3 cellular contexts compared by ENCODE assay signal in genomic region chr3:156593814-156594213, GRCh38.
TF ChIP-seq lines count a peak whose summit lies in the region.

No MANE protein-coding gene starts in this region.

TF ChIP-seq in SK-N-SH, 30 proteins besides CTCF, POLR2A, EP300 and RAD21:
- TF ChIP-seq, protein P1, sequence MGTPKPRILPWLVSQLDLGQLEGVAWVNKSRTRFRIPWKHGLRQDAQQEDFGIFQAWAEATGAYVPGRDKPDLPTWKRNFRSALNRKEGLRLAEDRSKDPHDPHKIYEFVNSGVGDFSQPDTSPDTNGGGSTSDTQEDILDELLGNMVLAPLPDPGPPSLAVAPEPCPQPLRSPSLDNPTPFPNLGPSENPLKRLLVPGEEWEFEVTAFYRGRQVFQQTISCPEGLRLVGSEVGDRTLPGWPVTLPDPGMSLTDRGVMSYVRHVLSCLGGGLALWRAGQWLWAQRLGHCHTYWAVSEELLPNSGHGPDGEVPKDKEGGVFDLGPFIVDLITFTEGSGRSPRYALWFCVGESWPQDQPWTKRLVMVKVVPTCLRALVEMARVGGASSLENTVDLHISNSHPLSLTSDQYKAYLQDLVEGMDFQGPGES (IDR thresholded peaks at IDR 0.05; ENCODE audit: low read depth, low read length): no peak
- TF ChIP-seq USF2 (IDR thresholded peaks at IDR 0.05; ENCODE audit: borderline replicate concordance, low read depth, low read length) (no peak), NRF1 (IDR thresholded peaks at IDR 0.05; ENCODE audit: low read depth, low read length) (no peak), SMC3 (IDR thresholded peaks at IDR 0.05; ENCODE audit: low read depth, low read length) (no peak)
TF ChIP-seq in SK-N-SH: peak in this region for 0.

TF ChIP-seq in SK-N-SH treated with all-trans-retinoic acid at 6 μM for 48 hours, 23 proteins besides CTCF, POLR2A, EP300 and RAD21 (continued from another document):
- no peak for TF ChIP-seq PATZ1 (CRISPR knock-in tag; IDR thresholded peaks at IDR 0.05; ENCODE audit: borderline replicate concordance)
- TF ChIP-seq ZNF565 (CRISPR knock-in tag; conservative IDR thresholded peaks at IDR 0.05; ENCODE audit: low read depth): no peak
- no peak for TF ChIP-seq ARNTL (CRISPR knock-in tag; IDR thresholded peaks at IDR 0.05; ENCODE audit: borderline replicate concordance, low read depth)
- TF ChIP-seq, protein P2, sequence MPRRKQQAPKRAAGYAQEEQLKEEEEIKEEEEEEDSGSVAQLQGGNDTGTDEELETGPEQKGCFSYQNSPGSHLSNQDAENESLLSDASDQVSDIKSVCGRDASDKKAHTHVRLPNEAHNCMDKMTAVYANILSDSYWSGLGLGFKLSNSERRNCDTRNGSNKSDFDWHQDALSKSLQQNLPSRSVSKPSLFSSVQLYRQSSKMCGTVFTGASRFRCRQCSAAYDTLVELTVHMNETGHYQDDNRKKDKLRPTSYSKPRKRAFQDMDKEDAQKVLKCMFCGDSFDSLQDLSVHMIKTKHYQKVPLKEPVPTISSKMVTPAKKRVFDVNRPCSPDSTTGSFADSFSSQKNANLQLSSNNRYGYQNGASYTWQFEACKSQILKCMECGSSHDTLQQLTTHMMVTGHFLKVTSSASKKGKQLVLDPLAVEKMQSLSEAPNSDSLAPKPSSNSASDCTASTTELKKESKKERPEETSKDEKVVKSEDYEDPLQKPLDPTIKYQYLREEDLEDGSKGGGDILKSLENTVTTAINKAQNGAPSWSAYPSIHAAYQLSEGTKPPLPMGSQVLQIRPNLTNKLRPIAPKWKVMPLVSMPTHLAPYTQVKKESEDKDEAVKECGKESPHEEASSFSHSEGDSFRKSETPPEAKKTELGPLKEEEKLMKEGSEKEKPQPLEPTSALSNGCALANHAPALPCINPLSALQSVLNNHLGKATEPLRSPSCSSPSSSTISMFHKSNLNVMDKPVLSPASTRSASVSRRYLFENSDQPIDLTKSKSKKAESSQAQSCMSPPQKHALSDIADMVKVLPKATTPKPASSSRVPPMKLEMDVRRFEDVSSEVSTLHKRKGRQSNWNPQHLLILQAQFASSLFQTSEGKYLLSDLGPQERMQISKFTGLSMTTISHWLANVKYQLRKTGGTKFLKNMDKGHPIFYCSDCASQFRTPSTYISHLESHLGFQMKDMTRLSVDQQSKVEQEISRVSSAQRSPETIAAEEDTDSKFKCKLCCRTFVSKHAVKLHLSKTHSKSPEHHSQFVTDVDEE (CRISPR knock-in tag; IDR thresholded peaks at IDR 0.05): no peak
- no peak for TF ChIP-seq ZNF8 (CRISPR knock-in tag; IDR thresholded peaks at IDR 0.05)
- no peak for TF ChIP-seq CSDC2 (CRISPR knock-in tag; IDR thresholded peaks at IDR 0.05)
- TF ChIP-seq PPARA (CRISPR knock-in tag; IDR thresholded peaks at IDR 0.05; ENCODE audit: borderline replicate concordance): no peak
- TF ChIP-seq GLIS3 (CRISPR knock-in tag; IDR thresholded peaks at IDR 0.05): no peak
- TF ChIP-seq, protein P3, sequence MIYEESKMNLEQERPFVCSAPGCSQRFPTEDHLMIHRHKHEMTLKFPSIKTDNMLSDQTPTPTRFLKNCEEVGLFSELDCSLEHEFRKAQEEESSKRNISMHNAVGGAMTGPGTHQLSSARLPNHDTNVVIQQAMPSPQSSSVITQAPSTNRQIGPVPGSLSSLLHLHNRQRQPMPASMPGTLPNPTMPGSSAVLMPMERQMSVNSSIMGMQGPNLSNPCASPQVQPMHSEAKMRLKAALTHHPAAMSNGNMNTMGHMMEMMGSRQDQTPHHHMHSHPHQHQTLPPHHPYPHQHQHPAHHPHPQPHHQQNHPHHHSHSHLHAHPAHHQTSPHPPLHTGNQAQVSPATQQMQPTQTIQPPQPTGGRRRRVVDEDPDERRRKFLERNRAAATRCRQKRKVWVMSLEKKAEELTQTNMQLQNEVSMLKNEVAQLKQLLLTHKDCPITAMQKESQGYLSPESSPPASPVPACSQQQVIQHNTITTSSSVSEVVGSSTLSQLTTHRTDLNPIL (CRISPR knock-in tag; IDR thresholded peaks at IDR 0.05; ENCODE audit: low read depth): no peak
- TF ChIP-seq TCF4 (CRISPR knock-in tag; IDR thresholded peaks at IDR 0.05; ENCODE audit: borderline replicate concordance): no peak
- TF ChIP-seq ZFP3 (CRISPR knock-in tag; IDR thresholded peaks at IDR 0.05): no peak

TF ChIP-seq in HepG2, 621 proteins besides CTCF, POLR2A, EP300 and RAD21 (continued from another document):
- 0 out of 2 replicates have a peak, but pooled peaks have one; percentile 19 for TF ChIP-seq ZNF430 (CRISPR knock-in tag; IDR thresholded peaks at IDR 0.05)
- no peak for TF ChIP-seq ZNF530 (CRISPR knock-in tag; IDR thresholded peaks at IDR 0.05; ENCODE audit: low read depth)
- no peak for TF ChIP-seq SETDB1 (CRISPR knock-in tag; IDR thresholded peaks at IDR 0.05; ENCODE audit: borderline replicate concordance)
